In genomic region chr14:68824517-68825347, GRCh38 we compare ENCODE assay signal across 8 cellular contexts. TPM values are rescaled to one million over a fixed set of nuclear protein-coding genes. Genes with fewer than 3 reads are reported as not detected.
DNase-seq lines count a peak whose midpoint lies in the region; ATAC-seq and TF ChIP-seq lines count a peak whose summit lies in the region.

No MANE protein-coding gene starts in this region.

- H4K8ac ChIP-seq in mesendoderm (ENCODE audit: low read depth, low read length) = no peak overlapping the region

- H3K79me1 ChIP-seq in mesendoderm (ENCODE audit: low read length) = no peaks in the 10 kb centered on the region

- H3K9ac ChIP-seq in mesendoderm (ENCODE audit: low read length) = peak overlapping the region; percentile 23

- TF ChIP-seq CTCF in endothelial cell (IDR thresholded peaks at IDR 0.05; ENCODE audit: unreplicated experiment) (peak; percentile 75), upper lobe of left lung (IDR thresholded peaks at IDR 0.05) (peak; percentile 83 to 90 (median 86))

- in situ Hi-C loops in SK-MEL-5 (cut with HindIII; ENCODE audit: low pct_unique_long_range_greater_than_20kb, low sequenced_read_pairs) = no loop called here

- H3K4me3 Mint-ChIP-seq in endothelial cell (ENCODE audit: unreplicated experiment) = no peak overlapping the region

- peak; percentile 92 to 94 for ATAC-seq in upper lobe of left lung (ENCODE audit: low FRiP score in 2 of 2)

- no peak overlapping the region for H4K5ac ChIP-seq in mesendoderm (ENCODE audit: low read length)

- no peak overlapping the region for H2BK15ac ChIP-seq in mesendoderm (replicated peaks; ENCODE audit: low read depth)

- no peaks in the 10 kb centered on the region for H3K9me3 Mint-ChIP-seq in endothelial cell (ENCODE audit: unreplicated experiment)

- peaks cover 2% of the 10 kb centered on the region for H3K27me3 Mint-ChIP-seq in endothelial cell (ENCODE audit: unreplicated experiment)

- no peak overlapping the region for H2BK5ac ChIP-seq in mesendoderm (ENCODE audit: low read length)

- no peak overlapping the region for H3K4me2 ChIP-seq in mesendoderm (ENCODE audit: low read length)

- no peaks in the 10 kb centered on the region for H3K36me3 Mint-ChIP-seq in endothelial cell (ENCODE audit: low read depth, unreplicated experiment)

- H2BK120ac ChIP-seq in mesendoderm (ENCODE audit: low read depth, low read length) = no peak overlapping the region

- no peaks in the 10 kb centered on the region for H3K27me3 ChIP-seq in mesendoderm (ENCODE audit: insufficient read depth, low read length, poor library complexity)
- no peaks in the 10 kb centered on the region for H3K27me3 ChIP-seq in upper lobe of left lung

- no peak overlapping the region for H3K27ac Mint-ChIP-seq in endothelial cell (ENCODE audit: unreplicated experiment)

- peak overlapping the region; percentile 45 for H3K4ac ChIP-seq in mesendoderm (ENCODE audit: low read depth, low read length)

- no peak for TF ChIP-seq EP300 in upper lobe of left lung (IDR thresholded peaks at IDR 0.05)

- H3K27ac ChIP-seq in mesendoderm (ENCODE audit: low read depth, low read length) (no peak overlapping the region), upper lobe of left lung (no peak overlapping the region)

- no peak overlapping the region for H2AK5ac ChIP-seq in mesendoderm (ENCODE audit: low read length)

- TF ChIP-seq POLR2A in upper lobe of left lung (IDR thresholded peaks at IDR 0.05) = no peak

- H3K56ac ChIP-seq in mesendoderm (ENCODE audit: low read length) = peak overlapping the region; percentile 30

- no peak overlapping the region for H3K23ac ChIP-seq in mesendoderm (ENCODE audit: low read length)

- DNase-seq in NCI-H187 (lab: John Stamatoyannopoulos, UW) (peak; percentile 32 to 43), NCI-H187 treated with DMSO at 0.1 percent for 48 hours (lab: John Stamatoyannopoulos, UW) (no peak), HT1080 (ENCODE audit: low read depth) (peak; percentile 88), SK-MEL-5 (ENCODE audit: low read depth, low spot score) (peak; percentile 90), endothelial cell (ENCODE audit: low spot score) (peak; percentile 84), mesendoderm (peak; percentile 91), upper lobe of left lung (peak; percentile 75 to 89), KG1 (lab: John Stamatoyannopoulos, UW) (no peak)

- WGBS in mesendoderm (ENCODE audit: extremely low coverage, insufficient coverage, low lambda C conversion rate) = no CpG with 5 or more reads among the region's 11 CpGs
- 27 to 38% methylated on average over 7 to 10 of the region's 11 CpGs for WGBS in upper lobe of left lung, 2 donors

- H3K9me3 ChIP-seq in upper lobe of left lung = no peaks in the 10 kb centered on the region

- H3K79me2 ChIP-seq in mesendoderm (ENCODE audit: control insufficient read depth, insufficient read depth, low read length) = no peaks in the 10 kb centered on the region

- no peak overlapping the region for H3K18ac ChIP-seq in mesendoderm (ENCODE audit: low read length)

- H3K4me1 Mint-ChIP-seq in endothelial cell (ENCODE audit: unreplicated experiment) = peaks cover 4% of the 10 kb centered on the region

- H3K36me3 ChIP-seq in mesendoderm (ENCODE audit: control insufficient read depth, insufficient read depth, low read length) (no peaks in the 10 kb centered on the region), upper lobe of left lung (no peaks in the 10 kb centered on the region)

- no peak overlapping the region for H3K4me3 ChIP-seq in mesendoderm (ENCODE audit: low read length)
- H3K4me3 ChIP-seq in upper lobe of left lung = peak overlapping the region in 1 of 4 donors; percentile 18

- no peaks in the 10 kb centered on the region for H3K4me1 ChIP-seq in mesendoderm (ENCODE audit: control insufficient read depth, low read depth, low read length)
- peaks cover 5 to 7% (median 7%) of the 10 kb centered on the region in 4 donors for H3K4me1 ChIP-seq in upper lobe of left lung

RNA-seq across cellular contexts. Expression of gene ZFP36L1, which starts 31.9 kb away (rescaled TPM):
- total RNA-seq in HT1080 (2014; rRNA removed; shearing (Covaris generic)) = 53.0 and 70.7 TPM in 2 replicates
- 142 and 183 TPM in 2 replicates for polyA plus RNA-seq in HT1080 (2015; cell fraction: cytosol; rRNA removed)
- 252 and 370 TPM in 2 replicates for polyA plus RNA-seq in HT1080 (2015; cell fraction: nucleus; rRNA removed)
- total RNA-seq in SK-MEL-5 (2014; rRNA removed; shearing (Covaris generic)) = 7.8 and 9.0 TPM in 2 replicates
- 88.4 and 118 TPM in 2 replicates for polyA plus RNA-seq in SK-MEL-5 (2015; cell fraction: cytosol; rRNA removed)
- polyA plus RNA-seq in SK-MEL-5 (2015; cell fraction: nucleus; rRNA removed) = 53.5 and 118 TPM in 2 replicates
- 385 TPM for total RNA-seq in endothelial cell (ENCODE audit: unreplicated experiment)
- polyA plus RNA-seq in mesendoderm (2013, experiment 1 of 2) = 81.7 TPM
- 85.1 TPM for polyA plus RNA-seq in mesendoderm (2013, experiment 2 of 2)
- total RNA-seq in upper lobe of left lung = 100 to 1,000 TPM; 268 to 511 (median 385) TPM

Comparison
In these comparisons a context has a peak if more than half of its experiments do, and no peak if none do; other contexts are left out.
1. DNase-seq: peak in NCI-H187 (2 of 2), HT1080 (single experiment), SK-MEL-5 (single experiment), endothelial cell (single experiment), mesendoderm (single experiment) and upper lobe of left lung (2 of 2); none in NCI-H187 treated with DMSO at 0.1 percent for 48 hours (single experiment) and KG1 (single experiment).